ENCODE assay signal across 11 cellular contexts in genomic region chr11:2779981-2780849, GRCh38.
DNase-seq lines count a peak whose midpoint lies in the region; ATAC-seq and TF ChIP-seq lines count a peak whose summit lies in the region.
"Had no signal": no experiment of that assay in that cellular context is flagged by ENCODE, and none has a peak within 500 bp of the region (broad histone marks: within the 10 kb centered on the region; RNA-seq: fewer than 3 reads in every experiment).

No MANE protein-coding gene starts in this region.

- TF ChIP-seq CTCF in Calu3 (IDR thresholded peaks at IDR 0.05; ENCODE audit: unreplicated experiment): no peak
- no peak for TF ChIP-seq CTCF in heart right ventricle (IDR thresholded peaks at IDR 0.05)
- no peak for TF ChIP-seq CTCF in psoas muscle (IDR thresholded peaks at IDR 0.05)

- no peaks in the 10 kb centered on the region for H3K27me3 ChIP-seq in heart right ventricle
- H3K27me3 ChIP-seq in psoas muscle (ENCODE audit: insufficient read depth in 3 of 3, low read length in 2 of 3): no peaks in the 10 kb centered on the region

- DNase-seq in Calu3: peak; percentile 0
- DNase-seq in activated CD4-positive, alpha-beta memory T cell treated with anti-CD3 and anti-CD28 coated beads for 36 hours: peak; percentile 5
- peak; percentile 13 to 38 for DNase-seq in heart right ventricle
- DNase-seq in psoas muscle: peak; percentile 24 to 58
- DNase-seq in SKM-1 (lab: John Stamatoyannopoulos, UW; ENCODE audit: unreplicated experiment): no peak
- DNase-seq in kidney tubule cell (ENCODE audit: low spot score): no peak
- no peak for DNase-seq in NCI-H128 (lab: John Stamatoyannopoulos, UW; ENCODE audit: unreplicated experiment)
- DNase-seq: amniotic stem cell, NCI-H748 treated with DMSO at 0.1 percent for 48 hours, T-helper 9 cell had no signal

- no peaks in the 10 kb centered on the region for H3K9me3 ChIP-seq in heart right ventricle
- H3K9me3 ChIP-seq in psoas muscle: no peaks in the 10 kb centered on the region

- POLR2A ChIA-PET in activated CD4-positive, alpha-beta memory T cell treated with anti-CD3 and anti-CD28 coated beads for 36 hours (lab: Charles Lee): no interaction called here

- no peak overlapping the region for H3K27ac Mint-ChIP-seq in Calu3 (ENCODE audit: unreplicated experiment)
- no peak overlapping the region for H3K27ac Mint-ChIP-seq in activated CD4-positive, alpha-beta memory T cell treated with anti-CD3 and anti-CD28 coated beads for 36 hours

- intact Hi-C loops in Calu3 (cut with micrococcal nuclease; ENCODE audit: unreplicated experiment) (no loop called here), heart right ventricle (cut with DNase I) (loop anchor here in 5 of 10 donors (5.0 to 10.0 kb wide), 3 partner anchors 52 to 225 kb away; partner anchors contain the start of gene CDKN1C (in 5 of the 5)), psoas muscle (cut with DNase I) (loop anchor here (5.0 kb wide), 3 partner anchors 52 to 102 kb away; no protein-coding TSS in a partner anchor)
- intact Hi-C loops in activated CD4-positive, alpha-beta memory T cell treated with anti-CD3 and anti-CD28 coated beads for 36 hours (cut with micrococcal nuclease): no loop called here

- H3K27ac ChIP-seq in heart right ventricle (peak overlapping the region in 9 of 10 donors; percentile 67 to 94 (median 79)), psoas muscle (no peak overlapping the region)

- no peaks in the 10 kb centered on the region for H3K9me3 Mint-ChIP-seq in Calu3 (ENCODE audit: low read depth, unreplicated experiment)
- no peaks in the 10 kb centered on the region for H3K9me3 Mint-ChIP-seq in activated CD4-positive, alpha-beta memory T cell treated with anti-CD3 and anti-CD28 coated beads for 36 hours

- H3K27me3 Mint-ChIP-seq in Calu3 (ENCODE audit: unreplicated experiment): no peaks in the 10 kb centered on the region
- no peaks in the 10 kb centered on the region for H3K27me3 Mint-ChIP-seq in activated CD4-positive, alpha-beta memory T cell treated with anti-CD3 and anti-CD28 coated beads for 36 hours

- peaks cover 8% of the 10 kb centered on the region for H3K4me1 Mint-ChIP-seq in Calu3 (ENCODE audit: low read depth, unreplicated experiment)
- no peaks in the 10 kb centered on the region for H3K4me1 Mint-ChIP-seq in activated CD4-positive, alpha-beta memory T cell treated with anti-CD3 and anti-CD28 coated beads for 36 hours (ENCODE audit: low read depth)

- H3K36me3 ChIP-seq in heart right ventricle (no peaks in the 10 kb centered on the region), psoas muscle (ENCODE audit: insufficient read depth in 1 of 2, low read depth in 1 of 2) (no peaks in the 10 kb centered on the region)

- ATAC-seq in heart right ventricle: peak in 2 of 8 donors; percentile 4
- ATAC-seq in psoas muscle: no peak
- no peak for ATAC-seq in GM19328 (IDR thresholded peaks at IDR 0.05; ENCODE audit: unreplicated experiment)

- CTCF ChIA-PET in Calu3 (lab: Charles Lee): no interaction called here
- CTCF ChIA-PET in activated CD4-positive, alpha-beta memory T cell treated with anti-CD3 and anti-CD28 coated beads for 36 hours (lab: Charles Lee): no interaction called here

- 45 to 47% methylated on average over 23 of the region's 23 CpGs for WGBS in heart right ventricle, 2 donors
- WGBS in psoas muscle, 3 donors: 57 to 67% (median 58%) methylated on average over 22 to 23 of the region's 23 CpGs

- H3K4me1 ChIP-seq in heart right ventricle (peaks cover 30 to 49% (median 43%) of the 10 kb centered on the region in 9 donors), psoas muscle (peaks cover 21% of the 10 kb centered on the region)

- no peak overlapping the region for H3K4me3 Mint-ChIP-seq in Calu3 (ENCODE audit: low read depth, unreplicated experiment)
- no peak overlapping the region for H3K4me3 Mint-ChIP-seq in activated CD4-positive, alpha-beta memory T cell treated with anti-CD3 and anti-CD28 coated beads for 36 hours

- BruUV-seq in Calu3 (replicated peaks; lab: Mats Ljungman, UMichigan): no TSS peak

- H3K4me3 ChIP-seq in heart right ventricle (no peak overlapping the region), psoas muscle (no peak overlapping the region)

- no peaks in the 10 kb centered on the region for H3K36me3 Mint-ChIP-seq in Calu3 (ENCODE audit: insufficient read depth, unreplicated experiment)
- no peaks in the 10 kb centered on the region for H3K36me3 Mint-ChIP-seq in activated CD4-positive, alpha-beta memory T cell treated with anti-CD3 and anti-CD28 coated beads for 36 hours

Comparison
In these comparisons a context has a peak if more than half of its experiments do, and no peak if none do; other contexts are left out.
1. DNase-seq: peak in Calu3 (single experiment), activated CD4-positive, alpha-beta memory T cell treated with anti-CD3 and anti-CD28 coated beads for 36 hours (single experiment), heart right ventricle (2 of 2) and psoas muscle (2 of 2); none in SKM-1 (single experiment), kidney tubule cell (single experiment) and NCI-H128 (single experiment).
2. intact Hi-C loops: an anchor here in psoas muscle (5.0 kb wide); none called in Calu3 and activated CD4-positive, alpha-beta memory T cell treated with anti-CD3 and anti-CD28 coated beads for 36 hours.